In the genomic region with DNA sequence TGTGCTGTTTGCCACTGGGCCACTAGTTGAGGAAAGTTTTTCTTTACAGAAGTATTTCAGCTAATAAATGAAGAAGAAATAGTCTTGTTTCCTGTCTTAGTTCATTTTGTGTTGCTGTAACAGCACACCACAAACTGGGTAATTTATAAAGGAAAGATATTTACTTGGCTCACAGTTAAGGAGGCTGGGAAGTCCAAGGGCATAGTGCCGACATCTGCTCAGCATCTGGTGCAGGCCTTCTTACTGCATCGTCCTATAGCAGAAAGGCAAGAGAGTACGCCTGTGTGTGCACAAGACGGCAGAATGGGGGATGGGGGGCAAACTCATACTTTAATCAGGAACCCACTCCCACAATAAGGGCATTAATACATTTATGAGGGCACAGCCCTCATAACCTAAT, we compare ENCODE assay signal across 30 cellular contexts.
DNase-seq lines count a peak whose midpoint lies in the region; ATAC-seq and TF ChIP-seq lines count a peak whose summit lies in the region.
"Had no signal": no experiment of that assay in that cellular context is flagged by ENCODE, and none has a peak within 500 bp of the region (broad histone marks: within the 10 kb centered on the region; RNA-seq: fewer than 3 reads in every experiment).

No MANE protein-coding gene starts in this region.

- H3K36me3 Mint-ChIP-seq in endodermal cell (ENCODE audit: low read depth) = peaks cover 16% of the 10 kb centered on the region
- H3K36me3 Mint-ChIP-seq: activated CD8-positive, alpha-beta memory T cell treated with anti-CD3 and anti-CD28 coated beads, Interleukin-2, amount 10 ng/mL, durations not matched to agents 7 days and 5 days; activated naive CD4-positive, alpha-beta T cell treated with anti-CD3 and anti-CD28 coated beads, Interleukin-2, amount 10 ng/mL, durations not matched to agents 7 days and 5 days; CD4-positive, alpha-beta memory T cell; stimulated activated memory B cell treated with anti-CD40 and anti-IgM and Interleukin-4, amounts not matched to agents 10 μg/mL and 1 μg/mL and 100 μg/mL, for 72 hours had no signal

- H3K4me1 ChIP-seq in endodermal cell (ENCODE audit: control insufficient read depth, insufficient read depth, low read length) (peaks cover 7% of the 10 kb centered on the region), suprapubic skin (peaks cover 13% of the 10 kb centered on the region), HAP-1 (peaks cover 10% of the 10 kb centered on the region)

- no peak for TF ChIP-seq EP300 in suprapubic skin (IDR thresholded peaks at IDR 0.05)

- H3K36me3 ChIP-seq in endodermal cell (ENCODE audit: control insufficient read depth, insufficient read depth, low read length) (peaks cover 5% of the 10 kb centered on the region), suprapubic skin (no peaks in the 10 kb centered on the region), HAP-1 (replicated peaks) (no peaks in the 10 kb centered on the region; the same call in 1 of the 2 replicates)
- H3K36me3 ChIP-seq: brain microvascular endothelial cell, vagina, WERI-Rb-1 had no signal

- no peak overlapping the region for H3K27ac ChIP-seq in endodermal cell (ENCODE audit: low read depth, low read length)
- H3K27ac ChIP-seq in suprapubic skin = peak overlapping the region; percentile 14
- H3K27ac ChIP-seq: brain microvascular endothelial cell, hepatocyte, HL-60, PC-9, vagina, WERI-Rb-1 had no signal

- H3K4me3 ChIP-seq in endodermal cell (ENCODE audit: low read length) = no peak overlapping the region
- H3K4me3 ChIP-seq in suprapubic skin = no peak overlapping the region
- H3K4me3 ChIP-seq in HAP-1 = no peak overlapping the region
- H3K4me3 ChIP-seq: hepatocyte, PC-9, vagina had no signal

- H3K9me3 ChIP-seq in endodermal cell (ENCODE audit: control insufficient read depth, low read length) (no peaks in the 10 kb centered on the region), suprapubic skin (no peaks in the 10 kb centered on the region), HAP-1 (0 out of 2 replicates have a peak, but pooled peaks cover 2% of the 10 kb centered on the region)
- H3K9me3 ChIP-seq: vagina had no signal

- no peak for TF ChIP-seq POLR2A in suprapubic skin (IDR thresholded peaks at IDR 0.05)
- TF ChIP-seq POLR2A in GM18505 (IDR thresholded peaks at IDR 0.05; ENCODE audit: borderline replicate concordance, extremely low read depth, insufficient read depth, insufficient read length) = no peak

- H3K4me3 Mint-ChIP-seq in endodermal cell = no peak overlapping the region
- H3K4me3 Mint-ChIP-seq: activated CD8-positive, alpha-beta memory T cell treated with anti-CD3 and anti-CD28 coated beads, Interleukin-2, amount 10 ng/mL, durations not matched to agents 7 days and 5 days; activated naive CD4-positive, alpha-beta T cell treated with anti-CD3 and anti-CD28 coated beads, Interleukin-2, amount 10 ng/mL, durations not matched to agents 7 days and 5 days; activated T-cell treated with anti-CD3 and anti-CD28 coated beads, Interleukin-2, amount 50 U/mL, for 72 hours; CD4-positive, alpha-beta memory T cell; stimulated activated memory B cell treated with anti-CD40 and anti-IgM and Interleukin-4, amounts not matched to agents 10 μg/mL and 1 μg/mL and 100 μg/mL, for 72 hours had no signal

- peaks cover 3% of the 10 kb centered on the region for H3K9me3 Mint-ChIP-seq in endodermal cell
- H3K9me3 Mint-ChIP-seq: activated naive CD4-positive, alpha-beta T cell treated with anti-CD3 and anti-CD28 coated beads, Interleukin-2, amount 10 ng/mL, durations not matched to agents 7 days and 5 days; activated T-cell treated with anti-CD3 and anti-CD28 coated beads, Interleukin-2, amount 50 U/mL, for 72 hours; stimulated activated memory B cell treated with anti-CD40 and anti-IgM and Interleukin-4, amounts not matched to agents 10 μg/mL and 1 μg/mL and 100 μg/mL, for 72 hours had no signal

- 94% methylated on average over 4 of the region's 4 CpGs; no CpG with 5 or more reads in 1 of the 2 experiments for WGBS in endodermal cell (ENCODE audit: insufficient coverage in 1 of 2, insufficient read length in 1 of 2), 2 experiments
- WGBS in suprapubic skin = 78% methylated on average over 4 of the region's 4 CpGs

- in situ Hi-C loops in HAP-1 (cut with MboI; ENCODE audit: low sequenced_read_pairs) = no loop called here

- H3K4me1 Mint-ChIP-seq in endodermal cell = peaks cover 21% of the 10 kb centered on the region
- H3K4me1 Mint-ChIP-seq: activated naive CD4-positive, alpha-beta T cell treated with anti-CD3 and anti-CD28 coated beads, Interleukin-2, amount 10 ng/mL, durations not matched to agents 7 days and 5 days; CD4-positive, alpha-beta memory T cell; stimulated activated memory B cell treated with anti-CD40 and anti-IgM and Interleukin-4, amounts not matched to agents 10 μg/mL and 1 μg/mL and 100 μg/mL, for 72 hours had no signal

- TF ChIP-seq CTCF in endodermal cell (conservative IDR thresholded peaks at IDR 0.05) (peak; percentile 31), suprapubic skin (IDR thresholded peaks at IDR 0.05) (no peak)

- intact Hi-C loops in Right ventricle myocardium superior (cut with DNase I) = no loop called here

- DNase-seq in GM04504 (ENCODE audit: low read depth) (peak; percentile 65), endodermal cell (no peak), Right ventricle myocardium superior (peak; percentile 70), suprapubic skin (ENCODE audit: low spot score in 2 of 2) (peak; percentile 75 to 84), HAP-1 (ENCODE audit: low spot score in 2 of 2) (no peak)
- DNase-seq: activated CD4-positive, alpha-beta T cell treated with anti-CD3 and anti-CD28 coated beads, Interleukin-2, amount 50 U/mL, for 1 hour; activated CD8-positive, alpha-beta memory T cell treated with anti-CD3 and anti-CD28 coated beads, Interleukin-2, amount 10 ng/mL, durations not matched to agents 7 days and 5 days; activated naive CD4-positive, alpha-beta T cell treated with anti-CD3 and anti-CD28 coated beads, Interleukin-2, amount 10 ng/mL, durations not matched to agents 7 days and 5 days; activated T-cell treated with anti-CD3 and anti-CD28 coated beads, Interleukin-2, amount 50 U/mL, for 72 hours; AML-193; brain microvascular endothelial cell; CD4-positive, alpha-beta memory T cell; DMS153; Karpas-422; mesendoderm; NCI-H146; PC-9; SIG-M5; stimulated activated CD4-positive, alpha-beta T cell treated with anti-CD3 and anti-CD28 coated beads, Interleukin-4, amount 100 ng/mL, for 4 hours; T1000; WERI-Rb-1 had no signal

- no peak overlapping the region for H3K27ac Mint-ChIP-seq in endodermal cell
- H3K27ac Mint-ChIP-seq: activated CD8-positive, alpha-beta memory T cell treated with anti-CD3 and anti-CD28 coated beads, Interleukin-2, amount 10 ng/mL, durations not matched to agents 7 days and 5 days; activated naive CD4-positive, alpha-beta T cell treated with anti-CD3 and anti-CD28 coated beads, Interleukin-2, amount 10 ng/mL, durations not matched to agents 7 days and 5 days; activated T-cell treated with anti-CD3 and anti-CD28 coated beads, Interleukin-2, amount 50 U/mL, for 72 hours; CD4-positive, alpha-beta memory T cell; progenitor cell of endocrine pancreas; stimulated activated memory B cell treated with anti-CD40 and anti-IgM and Interleukin-4, amounts not matched to agents 10 μg/mL and 1 μg/mL and 100 μg/mL, for 72 hours had no signal

- H3K27me3 Mint-ChIP-seq in endodermal cell (ENCODE audit: insufficient read depth) = no peaks in the 10 kb centered on the region
- H3K27me3 Mint-ChIP-seq: progenitor cell of endocrine pancreas had no signal

- no peaks in the 10 kb centered on the region for H3K27me3 ChIP-seq in endodermal cell (ENCODE audit: control insufficient read depth, insufficient read depth, low read length, poor library complexity, severe bottlenecking)
- H3K27me3 ChIP-seq in suprapubic skin = no peaks in the 10 kb centered on the region
- no peaks in the 10 kb centered on the region for H3K27me3 ChIP-seq in HAP-1 (ENCODE audit: low read depth)
- H3K27me3 ChIP-seq: brain microvascular endothelial cell, hepatocyte, vagina had no signal

- H3K9ac ChIP-seq in endodermal cell (ENCODE audit: extremely low read depth, low read length, poor library complexity, severe bottlenecking) = no peak overlapping the region

- peak; percentile 84 for ATAC-seq in Right ventricle myocardium superior (ENCODE audit: poor library complexity)
- ATAC-seq in GM21526 (IDR thresholded peaks at IDR 0.05; ENCODE audit: low FRiP score, unreplicated experiment) = no peak
- ATAC-seq in GM18505 (IDR thresholded peaks at IDR 0.05; ENCODE audit: unreplicated experiment) = no peak
- no peak for ATAC-seq in HG03432 (IDR thresholded peaks at IDR 0.05; ENCODE audit: unreplicated experiment)
- ATAC-seq: activated CD8-positive, alpha-beta memory T cell treated with anti-CD3 and anti-CD28 coated beads, Interleukin-2, amount 10 ng/mL, durations not matched to agents 7 days and 5 days; activated T-cell treated with anti-CD3 and anti-CD28 coated beads, Interleukin-2, amount 50 U/mL, for 72 hours; sciatic nerve; stimulated activated memory B cell treated with anti-CD40 and anti-IgM and Interleukin-4, amounts not matched to agents 10 μg/mL and 1 μg/mL and 100 μg/mL, for 72 hours had no signal

Comparison
In these comparisons a context has a peak if more than half of its experiments do, and no peak if none do; other contexts are left out.
1. DNase-seq: peak in GM04504 (single experiment), Right ventricle myocardium superior (single experiment) and suprapubic skin (2 of 2); none in endodermal cell (single experiment) and HAP-1 (0 of 2).